In the genomic region with DNA sequence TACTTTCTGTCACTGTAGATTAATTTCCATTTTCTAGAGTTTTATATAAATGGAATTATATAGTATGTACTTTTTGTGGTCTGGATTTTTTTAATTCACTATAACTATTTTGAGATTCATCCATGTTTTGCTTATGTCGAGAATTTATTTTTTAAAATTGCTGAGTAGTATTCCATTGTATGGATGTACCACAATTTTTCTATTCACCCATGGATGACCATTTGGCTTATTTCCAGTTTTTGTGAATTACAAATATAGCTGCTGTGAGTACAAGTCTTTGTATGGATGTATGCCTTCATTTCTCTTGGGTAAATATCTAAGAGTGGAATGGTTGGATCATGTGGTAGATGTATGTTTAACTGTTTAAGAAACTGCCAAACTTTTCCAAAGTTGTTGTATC, we compare ENCODE assay signal across 2 cellular contexts.
TF ChIP-seq lines count a peak whose summit lies in the region.

No MANE protein-coding gene starts in this region.

TF ChIP-seq in HepG2, 621 proteins besides CTCF, POLR2A, EP300 and RAD21:
- 0 out of 4 replicates have a peak, but pooled peaks of 1 of the 2 experiments have one; percentile 19 for TF ChIP-seq MAFK (conservative IDR thresholded peaks at IDR 0.05 in 1 of 2, IDR thresholded peaks at IDR 0.05 in 1 of 2; ENCODE audit: low read length in 2 of 2)
- TF ChIP-seq, protein P1, sequence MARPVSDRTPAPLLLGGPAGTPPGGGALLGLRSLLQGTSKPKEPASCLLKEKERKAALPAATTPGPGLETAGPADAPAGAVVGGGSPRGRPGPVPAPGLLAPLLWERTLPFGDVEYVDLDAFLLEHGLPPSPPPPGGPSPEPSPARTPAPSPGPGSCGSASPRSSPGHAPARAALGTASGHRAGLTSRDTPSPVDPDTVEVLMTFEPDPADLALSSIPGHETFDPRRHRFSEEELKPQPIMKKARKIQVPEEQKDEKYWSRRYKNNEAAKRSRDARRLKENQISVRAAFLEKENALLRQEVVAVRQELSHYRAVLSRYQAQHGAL (CRISPR knock-in tag; IDR thresholded peaks at IDR 0.05; ENCODE audit: not compliant biosample characterization): no peak
- no peak for TF ChIP-seq ZFP41 (CRISPR knock-in tag; IDR thresholded peaks at IDR 0.05; ENCODE audit: borderline replicate concordance)
- 0 out of 2 replicates have a peak, but pooled peaks have one; percentile 19 for TF ChIP-seq MAFF (IDR thresholded peaks at IDR 0.05; ENCODE audit: low read depth, low read length)
- no peak for TF ChIP-seq KLF6 (CRISPR knock-in tag; IDR thresholded peaks at IDR 0.05)

TF ChIP-seq in K562, 482 proteins besides CTCF, POLR2A, EP300 and RAD21:
- TF ChIP-seq ARID2 (IDR thresholded peaks at IDR 0.05): no peak
- no peak for TF ChIP-seq NFE2L1 (tag; IDR thresholded peaks at IDR 0.05; ENCODE audit: borderline replicate concordance, low read depth)
- no peak for TF ChIP-seq ZNF583 (CRISPR knock-in tag; IDR thresholded peaks at IDR 0.05)
- TF ChIP-seq FOXJ2 (tag; IDR thresholded peaks at IDR 0.05): no peak
- no peak for TF ChIP-seq PHTF2 (CRISPR knock-in tag; IDR thresholded peaks at IDR 0.05)
- no peak for TF ChIP-seq ZFPM2 (CRISPR knock-in tag; IDR thresholded peaks at IDR 0.05)
- TF ChIP-seq BACH1 (tag; IDR thresholded peaks at IDR 0.05): no peak
- no peak for TF ChIP-seq TCFL5 (CRISPR knock-in tag; conservative IDR thresholded peaks at IDR 0.05)
- peak; percentile 62 for TF ChIP-seq RBM25 (IDR thresholded peaks at IDR 0.05; ENCODE audit: low read depth, low read length, severe bottlenecking)
- no peak for TF ChIP-seq KLF13 (tag; IDR thresholded peaks at IDR 0.05; ENCODE audit: borderline replicate concordance, low read depth)
- TF ChIP-seq RBM39 (optimal IDR thresholded peaks at IDR 0.05; ENCODE audit: low read depth, low read length): no peak
- TF ChIP-seq NFIC (IDR thresholded peaks at IDR 0.05): peak; percentile 72
- TF ChIP-seq, protein P2, sequence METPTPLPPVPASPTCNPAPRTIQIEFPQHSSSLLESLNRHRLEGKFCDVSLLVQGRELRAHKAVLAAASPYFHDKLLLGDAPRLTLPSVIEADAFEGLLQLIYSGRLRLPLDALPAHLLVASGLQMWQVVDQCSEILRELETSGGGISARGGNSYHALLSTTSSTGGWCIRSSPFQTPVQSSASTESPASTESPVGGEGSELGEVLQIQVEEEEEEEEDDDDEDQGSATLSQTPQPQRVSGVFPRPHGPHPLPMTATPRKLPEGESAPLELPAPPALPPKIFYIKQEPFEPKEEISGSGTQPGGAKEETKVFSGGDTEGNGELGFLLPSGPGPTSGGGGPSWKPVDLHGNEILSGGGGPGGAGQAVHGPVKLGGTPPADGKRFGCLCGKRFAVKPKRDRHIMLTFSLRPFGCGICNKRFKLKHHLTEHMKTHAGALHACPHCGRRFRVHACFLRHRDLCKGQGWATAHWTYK (CRISPR knock-in tag; IDR thresholded peaks at IDR 0.05): no peak
- TF ChIP-seq ZZZ3 (IDR thresholded peaks at IDR 0.05): no peak
- TF ChIP-seq HNRNPK (IDR thresholded peaks at IDR 0.05; ENCODE audit: low read depth, low read length, poor library complexity, severe bottlenecking): no peak
- TF ChIP-seq ZNF696 (CRISPR knock-in tag; conservative IDR thresholded peaks at IDR 0.05): no peak
- TF ChIP-seq BDP1 (IDR thresholded peaks at IDR 0.05; ENCODE audit: insufficient read depth, insufficient read length): no peak
- peak; percentile 67 for TF ChIP-seq ZNF316 (IDR thresholded peaks at IDR 0.05)
- TF ChIP-seq CEBPB (tag; IDR thresholded peaks at IDR 0.05): no peak
- TF ChIP-seq C11orf30 (IDR thresholded peaks at IDR 0.05; ENCODE audit: low read depth): no peak
- TF ChIP-seq, protein P3, sequence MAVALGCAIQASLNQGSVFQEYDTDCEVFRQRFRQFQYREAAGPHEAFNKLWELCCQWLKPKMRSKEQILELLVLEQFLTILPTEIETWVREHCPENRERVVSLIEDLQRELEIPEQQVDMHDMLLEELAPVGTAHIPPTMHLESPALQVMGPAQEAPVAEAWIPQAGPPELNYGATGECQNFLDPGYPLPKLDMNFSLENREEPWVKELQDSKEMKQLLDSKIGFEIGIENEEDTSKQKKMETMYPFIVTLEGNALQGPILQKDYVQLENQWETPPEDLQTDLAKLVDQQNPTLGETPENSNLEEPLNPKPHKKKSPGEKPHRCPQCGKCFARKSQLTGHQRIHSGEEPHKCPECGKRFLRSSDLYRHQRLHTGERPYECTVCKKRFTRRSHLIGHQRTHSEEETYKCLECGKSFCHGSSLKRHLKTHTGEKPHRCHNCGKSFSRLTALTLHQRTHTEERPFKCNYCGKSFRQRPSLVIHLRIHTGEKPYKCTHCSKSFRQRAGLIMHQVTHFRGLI (CRISPR knock-in tag; IDR thresholded peaks at IDR 0.05): no peak
- no peak for TF ChIP-seq ZNF75A (CRISPR knock-in tag; IDR thresholded peaks at IDR 0.05)
- TF ChIP-seq POLR2AphosphoS2 (IDR thresholded peaks at IDR 0.05; ENCODE audit: low read length): no peak
- TF ChIP-seq, protein P4, sequence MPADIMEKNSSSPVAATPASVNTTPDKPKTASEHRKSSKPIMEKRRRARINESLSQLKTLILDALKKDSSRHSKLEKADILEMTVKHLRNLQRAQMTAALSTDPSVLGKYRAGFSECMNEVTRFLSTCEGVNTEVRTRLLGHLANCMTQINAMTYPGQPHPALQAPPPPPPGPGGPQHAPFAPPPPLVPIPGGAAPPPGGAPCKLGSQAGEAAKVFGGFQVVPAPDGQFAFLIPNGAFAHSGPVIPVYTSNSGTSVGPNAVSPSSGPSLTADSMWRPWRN (IDR thresholded peaks at IDR 0.05; ENCODE audit: low read depth): no peak
- TF ChIP-seq, protein P5, sequence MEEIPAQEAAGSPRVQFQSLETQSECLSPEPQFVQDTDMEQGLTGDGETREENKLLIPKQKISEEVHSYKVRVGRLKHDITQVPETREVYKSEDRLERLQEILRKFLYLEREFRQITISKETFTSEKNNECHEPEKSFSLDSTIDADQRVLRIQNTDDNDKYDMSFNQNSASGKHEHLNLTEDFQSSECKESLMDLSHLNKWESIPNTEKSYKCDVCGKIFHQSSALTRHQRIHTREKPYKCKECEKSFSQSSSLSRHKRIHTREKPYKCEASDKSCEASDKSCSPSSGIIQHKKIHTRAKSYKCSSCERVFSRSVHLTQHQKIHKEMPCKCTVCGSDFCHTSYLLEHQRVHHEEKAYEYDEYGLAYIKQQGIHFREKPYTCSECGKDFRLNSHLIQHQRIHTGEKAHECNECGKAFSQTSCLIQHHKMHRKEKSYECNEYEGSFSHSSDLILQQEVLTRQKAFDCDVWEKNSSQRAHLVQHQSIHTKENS (CRISPR knock-in tag; IDR thresholded peaks at IDR 0.05): no peak
- no peak for TF ChIP-seq BHLHE40 (IDR thresholded peaks at IDR 0.05; ENCODE audit: low read length)
- TF ChIP-seq, protein P6, sequence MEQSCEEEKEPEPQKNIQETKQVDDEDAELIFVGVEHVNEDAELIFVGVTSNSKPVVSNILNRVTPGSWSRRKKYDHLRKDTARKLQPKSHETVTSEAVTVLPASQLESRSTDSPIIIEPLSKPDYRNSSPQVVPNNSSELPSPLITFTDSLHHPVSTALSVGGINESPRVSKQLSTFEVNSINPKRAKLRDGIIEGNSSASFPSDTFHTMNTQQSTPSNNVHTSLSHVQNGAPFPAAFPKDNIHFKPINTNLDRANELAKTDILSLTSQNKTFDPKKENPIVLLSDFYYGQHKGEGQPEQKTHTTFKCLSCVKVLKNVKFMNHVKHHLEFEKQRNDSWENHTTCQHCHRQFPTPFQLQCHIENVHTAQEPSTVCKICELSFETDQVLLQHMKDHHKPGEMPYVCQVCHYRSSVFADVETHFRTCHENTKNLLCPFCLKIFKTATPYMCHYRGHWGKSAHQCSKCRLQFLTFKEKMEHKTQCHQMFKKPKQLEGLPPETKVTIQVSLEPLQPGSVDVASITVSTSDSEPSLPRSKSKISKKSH (CRISPR knock-in tag; IDR thresholded peaks at IDR 0.05): no peak
- TF ChIP-seq ZNF124 (CRISPR knock-in tag; IDR thresholded peaks at IDR 0.05): no peak
- no peak for TF ChIP-seq IRF2 (CRISPR knock-in tag; IDR thresholded peaks at IDR 0.05)
- 0 out of 2 replicates have a peak, but pooled peaks have one; percentile 18 for TF ChIP-seq MAFG (tag; conservative IDR thresholded peaks at IDR 0.05)
- no peak for TF ChIP-seq SIN3B (IDR thresholded peaks at IDR 0.05; ENCODE audit: low read depth)
- TF ChIP-seq ZNF408 (CRISPR knock-in tag; IDR thresholded peaks at IDR 0.05; ENCODE audit: low read depth): no peak
